In the genomic region with DNA sequence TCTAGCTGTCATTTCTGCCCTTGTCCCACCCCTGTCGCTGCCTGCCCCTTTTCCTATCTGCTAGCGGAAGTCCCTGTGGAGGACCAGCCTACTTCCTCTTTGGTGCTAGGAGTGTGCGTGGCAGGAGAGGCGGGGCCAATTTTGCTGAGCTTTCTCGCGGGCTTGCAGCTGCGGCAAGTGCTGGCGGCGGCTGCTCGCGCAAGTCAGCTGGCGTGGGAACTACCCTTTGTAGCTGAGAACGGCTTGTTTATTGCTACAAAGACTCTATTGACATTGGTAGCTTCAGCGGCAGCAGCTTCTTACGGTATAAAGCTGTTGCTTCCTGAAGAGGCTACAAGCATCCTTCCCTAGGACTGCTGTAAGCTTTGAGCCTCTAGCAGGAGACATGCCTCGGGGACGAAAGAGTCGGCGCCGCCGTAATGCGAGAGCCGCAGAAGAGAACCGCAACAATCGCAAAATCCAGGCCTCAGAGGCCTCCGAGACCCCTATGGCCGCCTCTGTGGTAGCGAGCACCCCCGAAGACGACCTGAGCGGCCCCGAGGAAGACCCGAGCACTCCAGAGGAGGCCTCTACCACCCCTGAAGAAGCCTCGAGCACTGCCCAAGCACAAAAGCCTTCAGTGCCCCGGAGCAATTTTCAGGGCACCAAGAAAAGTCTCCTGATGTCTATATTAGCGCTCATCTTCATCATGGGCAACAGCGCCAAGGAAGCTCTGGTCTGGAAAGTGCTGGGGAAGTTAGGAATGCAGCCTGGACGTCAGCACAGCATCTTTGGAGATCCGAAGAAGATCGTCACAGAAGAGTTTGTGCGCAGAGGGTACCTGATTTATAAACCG, we compare ENCODE assay signal across 8 cellular contexts. TPM values are rescaled to one million over a fixed set of nuclear protein-coding genes. Genes with fewer than 3 reads are reported as not detected.
DNase-seq lines count a peak whose midpoint lies in the region; ATAC-seq, FAIRE-seq and TF ChIP-seq lines count a peak whose summit lies in the region.

A gene with protein sequence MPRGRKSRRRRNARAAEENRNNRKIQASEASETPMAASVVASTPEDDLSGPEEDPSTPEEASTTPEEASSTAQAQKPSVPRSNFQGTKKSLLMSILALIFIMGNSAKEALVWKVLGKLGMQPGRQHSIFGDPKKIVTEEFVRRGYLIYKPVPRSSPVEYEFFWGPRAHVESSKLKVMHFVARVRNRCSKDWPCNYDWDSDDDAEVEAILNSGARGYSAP (plus strand): TSS at position 138 of the 835 bp plus-strand sequence. CDS start 248 bp downstream, at position 386.

- peak within 1 kb of the TSS; percentile 40 for H3K4me3 Mint-ChIP-seq in MCF 10A (ENCODE audit: unreplicated experiment)

- POLR2A ChIA-PET in MCF 10A (lab: Yijun Ruan, JAX), result interaction anchor here (0.6 kb wide), 1 partner anchor 250 kb away, joined by 3 read pairs; no protein-coding TSS in a partner anchor

- no peaks in the 10 kb centered on the region for H3K36me3 Mint-ChIP-seq in MCF 10A (ENCODE audit: insufficient read depth, unreplicated experiment)

- no peaks in the 10 kb centered on the region for H3K4me1 ChIP-seq in iPS-18a (ENCODE audit: control insufficient read depth, low read depth, low read length)
- peaks cover 3% of the 10 kb centered on the region for H3K4me1 ChIP-seq in skeletal muscle satellite cell (ENCODE audit: control insufficient read depth, insufficient read depth, low read length)

- peak within 1 kb of the TSS; percentile 81 for H3K4me3 ChIP-seq in iPS-18a (ENCODE audit: low read length)
- H3K4me3 ChIP-seq in skeletal muscle satellite cell (ENCODE audit: low read length), result peak within 1 kb of the TSS; percentile 80

- CTCF ChIA-PET in MCF 10A (lab: Yijun Ruan, JAX), result no interaction called here

- peak; percentile 94 for ATAC-seq in HG02763 (IDR thresholded peaks at IDR 0.05; ENCODE audit: unreplicated experiment)

- H3K9me3 ChIP-seq in iPS-18a (ENCODE audit: control insufficient read depth, low read depth, low read length) (peaks cover 9% of the 10 kb centered on the region), skeletal muscle satellite cell (replicated peaks; ENCODE audit: low read length) (no peaks in the 10 kb centered on the region)

- H3K4me2 ChIP-seq in skeletal muscle satellite cell (ENCODE audit: low read length), result peak within 1 kb of the TSS; percentile 82

- peak; percentile 67 for DNase-seq in GM13977 (ENCODE audit: low spot score)
- DNase-seq in NCI-H2107 (lab: John Stamatoyannopoulos, UW), result peak; percentile 35
- no peak for DNase-seq in MCF 10A (ENCODE audit: unreplicated experiment)
- DNase-seq in D721Med (ENCODE audit: insufficient read length, low spot score), result no peak

- H3K36me3 ChIP-seq in iPS-18a (ENCODE audit: control insufficient read depth, low read depth, low read length), result no peaks in the 10 kb centered on the region
- no peaks in the 10 kb centered on the region for H3K36me3 ChIP-seq in skeletal muscle satellite cell (ENCODE audit: insufficient read depth, low read length)

- H3K27me3 Mint-ChIP-seq in MCF 10A (ENCODE audit: insufficient read depth, unreplicated experiment), result peaks cover 26% of the 10 kb centered on the region

- intact Hi-C loops in MCF 10A (cut with micrococcal nuclease), result no loop called here

- no peaks in the 10 kb centered on the region for H3K4me1 Mint-ChIP-seq in MCF 10A (ENCODE audit: insufficient read depth, unreplicated experiment)

- H3K27ac ChIP-seq in VCaP, result peak within 1 kb of the TSS; percentile 83
- H3K27ac ChIP-seq in iPS-18a (ENCODE audit: low read length), result no peak within 1 kb of the TSS

- H3K9ac ChIP-seq in iPS-18a (ENCODE audit: low read length) (peak within 1 kb of the TSS; percentile 61), skeletal muscle satellite cell (ENCODE audit: low read depth, low read length) (peak within 1 kb of the TSS; percentile 76)

- no peaks in the 10 kb centered on the region for H3K9me3 Mint-ChIP-seq in MCF 10A (ENCODE audit: unreplicated experiment)

- no TSS peak for BruUV-seq in MCF 10A (replicated peaks; lab: Mats Ljungman, UMichigan)

- no peaks in the 10 kb centered on the region for H3K27me3 ChIP-seq in iPS-18a (ENCODE audit: control insufficient read depth, insufficient read depth, low read length)
- no peaks in the 10 kb centered on the region for H3K27me3 ChIP-seq in skeletal muscle satellite cell (ENCODE audit: control insufficient read depth, insufficient read depth, low read length)

- no peak for FAIRE-seq in D721Med (lab: Jason Lieb, UNC)

- H3K27ac Mint-ChIP-seq in MCF 10A (ENCODE audit: low read depth, unreplicated experiment), result no peak within 1 kb of the TSS

- TF ChIP-seq CTCF in GM13977 (IDR thresholded peaks at IDR 0.05; ENCODE audit: extremely low read depth, insufficient read depth, missing control alignments) (no peak), VCaP (conservative IDR thresholded peaks at IDR 0.05) (no peak), MCF 10A (IDR thresholded peaks at IDR 0.05; ENCODE audit: unreplicated experiment) (no peak), D721Med (IDR thresholded peaks at IDR 0.05; ENCODE audit: insufficient read depth, missing control alignments) (no peak)

- in situ Hi-C loops in GM13977 (cut with MboI; ENCODE audit: low pct_unique_long_range_greater_than_20kb, low sequenced_read_pairs, unreplicated experiment), result no loop called here

RNA-seq across cellular contexts. Expression of the gene that starts here (rescaled TPM):
- total RNA-seq in MCF 10A (2022), result not detected in 2 replicates
- total RNA-seq in skeletal muscle satellite cell (2012; rRNA removed), result 26.4 and 31.5 TPM in 2 replicates

Comparison
In these comparisons a context has a peak if more than half of its experiments do, and no peak if none do; other contexts are left out.
1. DNase-seq: peak in GM13977 (single experiment) and NCI-H2107 (single experiment); none in MCF 10A (single experiment) and D721Med (single experiment).